ENCODE assay signal across 15 cellular contexts in the genomic region with DNA sequence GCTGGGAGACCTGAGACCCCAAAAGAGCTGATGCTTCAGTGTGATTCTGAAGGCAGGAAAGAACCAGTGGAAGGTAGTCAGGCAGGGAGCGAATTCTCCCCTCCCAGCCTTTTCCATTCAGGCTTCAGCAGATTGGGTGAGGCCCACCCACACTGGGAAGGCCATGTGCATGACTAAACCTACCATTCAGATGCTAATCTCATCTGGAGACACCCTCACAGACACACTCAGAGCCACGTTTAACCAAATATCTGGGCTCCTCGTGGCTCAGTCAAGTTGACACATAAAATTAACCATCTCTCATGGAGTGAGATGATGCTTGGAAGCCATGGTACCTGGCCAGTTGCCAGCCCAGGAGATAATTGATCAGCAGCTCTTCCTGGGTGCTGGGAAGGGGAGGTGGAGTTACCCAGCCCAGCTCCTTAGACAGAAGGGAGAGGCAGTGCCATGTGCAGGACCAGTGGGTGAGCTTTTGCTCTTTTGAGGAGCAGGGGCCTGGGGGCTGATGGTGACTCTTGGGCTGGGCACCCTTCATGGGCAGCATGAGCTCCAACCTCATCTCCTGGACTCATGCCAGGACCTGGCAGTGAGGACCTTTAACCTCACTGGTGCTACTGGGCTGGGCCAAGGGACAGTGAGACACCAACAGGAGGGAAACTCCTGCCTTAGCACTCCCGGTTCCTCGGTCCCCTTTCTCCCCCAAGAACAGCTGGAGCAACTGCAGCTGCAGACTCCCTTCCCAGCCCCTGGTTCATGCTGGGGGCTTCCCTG.
DNase-seq lines count a peak whose midpoint lies in the region; ATAC-seq, FAIRE-seq and TF ChIP-seq lines count a peak whose summit lies in the region.
"Had no signal": no experiment of that assay in that cellular context is flagged by ENCODE, and none has a peak within 500 bp of the region (broad histone marks: within the 10 kb centered on the region; RNA-seq: fewer than 3 reads in every experiment).

No MANE protein-coding gene starts in this region.

- H3K9ac ChIP-seq in H1 (replicated peaks in 1 of 4; ENCODE audit: extremely low read depth in 1 of 4, low read depth in 3 of 4, low read length in 3 of 4): no peak overlapping the region

- no peaks in the 10 kb centered on the region for H3K4me1 Mint-ChIP-seq in T-helper 2 cell treated with Interferon-gamma antibody and Interleukin-4, amounts not matched to agents 5 μg/mL and 100 μg/mL, for 36 hours (ENCODE audit: low read depth)
- peaks cover 14% of the 10 kb centered on the region for H3K4me1 Mint-ChIP-seq in nephron progenitor cell
- H3K4me1 Mint-ChIP-seq: activated naive CD8-positive, alpha-beta T cell treated with anti-CD3 and anti-CD28 coated beads, Interleukin-2, amount 50 U/mL, for 24 hours had no signal

- H3K23me2 ChIP-seq in H1 (ENCODE audit: low read depth, low read length): 0 out of 2 replicates have a peak, but pooled peaks cover 1% of the 10 kb centered on the region

- no peaks in the 10 kb centered on the region for H3K9me3 ChIP-seq in right atrium auricular region
- no peaks in the 10 kb centered on the region for H3K9me3 ChIP-seq in H1 (ENCODE audit: insufficient read depth in 2 of 2, low read depth in 1 of 2, low read length in 1 of 2)
- H3K9me3 ChIP-seq in tibial artery: no peaks in the 10 kb centered on the region
- H3K9me3 ChIP-seq: SJCRH30, uterus had no signal

- TF ChIP-seq RAD21 in H1 (IDR thresholded peaks at IDR 0.05 in 1 of 2, conservative IDR thresholded peaks at IDR 0.05 in 1 of 2; ENCODE audit: low read depth in 2 of 2, low read length in 2 of 2): no peak

- CTCF ChIA-PET in H1 (lab: Charles Lee; ENCODE audit: partially characterized antibody): interaction anchor here (1.0 to 4.7 kb wide), 12 partner anchors 8 to 236 kb away, joined by 3 to 27 read pairs (median 6); no protein-coding TSS in a partner anchor

- H3K27me3 Mint-ChIP-seq in T-helper 2 cell treated with Interferon-gamma antibody and Interleukin-4, amounts not matched to agents 5 μg/mL and 100 μg/mL, for 36 hours (ENCODE audit: low read depth): no peaks in the 10 kb centered on the region
- peaks cover 7% of the 10 kb centered on the region for H3K27me3 Mint-ChIP-seq in nephron progenitor cell (ENCODE audit: low read depth, poor library complexity)
- H3K27me3 Mint-ChIP-seq: activated naive CD8-positive, alpha-beta T cell treated with anti-CD3 and anti-CD28 coated beads, Interleukin-2, amount 50 U/mL, for 24 hours had no signal

- H3K4me2 ChIP-seq in H1 (ENCODE audit: insufficient read depth in 1 of 2, low read depth in 2 of 2, low read length in 2 of 2): no peak overlapping the region

- H2AK5ac ChIP-seq in H1 (ENCODE audit: low read depth, low read length): no peak overlapping the region

- no peak overlapping the region for H4K8ac ChIP-seq in H1 (ENCODE audit: extremely low read depth, insufficient read depth, low read length)

- H3K9me3 Mint-ChIP-seq in T-helper 2 cell treated with Interferon-gamma antibody and Interleukin-4, amounts not matched to agents 5 μg/mL and 100 μg/mL, for 36 hours: no peaks in the 10 kb centered on the region
- no peaks in the 10 kb centered on the region for H3K9me3 Mint-ChIP-seq in nephron progenitor cell
- H3K9me3 Mint-ChIP-seq: activated naive CD8-positive, alpha-beta T cell treated with anti-CD3 and anti-CD28 coated beads, Interleukin-2, amount 50 U/mL, for 24 hours had no signal

- H2BK15ac ChIP-seq in H1 (ENCODE audit: low read length): no peak overlapping the region

- DNase-seq in Right ventricle myocardium inferior (ENCODE audit: missing footprints) (peak; percentile 33), right atrium auricular region (ENCODE audit: low spot score) (no peak), NCI-H2029 treated with DMSO at 0.1 percent for 48 hours (lab: John Stamatoyannopoulos, UW) (peak; percentile 34), H1 (ENCODE audit: low read depth in 1 of 2, low spot score in 2 of 2) (no peak), tibial artery (no peak), caudate nucleus (lab: John Stamatoyannopoulos, UW) (no peak), nephron progenitor cell (no peak)
- DNase-seq in T-helper 2 cell treated with Interferon-gamma antibody and Interleukin-4, amounts not matched to agents 5 μg/mL and 100 μg/mL, for 36 hours (ENCODE audit: low spot score): no peak
- DNase-seq: activated naive CD8-positive, alpha-beta T cell treated with anti-CD3 and anti-CD28 coated beads, Interleukin-2, amount 50 U/mL, for 24 hours; NCI-H1436 treated with DMSO at 0.1 percent for 48 hours; NCI-H524; OCI-M1; SJCRH30; stimulated activated CD4-positive, alpha-beta T cell treated with anti-CD3 and anti-CD28 coated beads, Interleukin-2, amount 100 ng/mL, for 48 hours; uterus had no signal

- TF ChIP-seq EP300 in H1 (IDR thresholded peaks at IDR 0.05; ENCODE audit: borderline replicate concordance in 1 of 2, low read depth in 2 of 2, low read length in 2 of 2): no peak

- intact Hi-C loops in Right ventricle myocardium inferior (cut with DNase I): loop anchor here (10.0 kb wide), 1 partner anchor 429 kb away; no protein-coding TSS in a partner anchor
- intact Hi-C loops in tibial artery (cut with DNase I; ENCODE audit: low total_unique reads): no loop called here

- H3K23ac ChIP-seq in H1 (ENCODE audit: insufficient read length): no peak overlapping the region

- H3K27ac ChIP-seq in right atrium auricular region: no peak overlapping the region
- no peak overlapping the region for H3K27ac ChIP-seq in H1 (ENCODE audit: low read depth, low read length)
- H3K27ac ChIP-seq in tibial artery: peak overlapping the region; percentile 3 to 62
- no peak overlapping the region for H3K27ac ChIP-seq in caudate nucleus (ENCODE audit: low read depth, low read length)
- H3K27ac ChIP-seq: SJCRH30, uterus had no signal

- no peak overlapping the region for H3K56ac ChIP-seq in H1 (replicated peaks; ENCODE audit: insufficient read length, low read depth, low read length)

- H3K4ac ChIP-seq in H1 (replicated peaks; ENCODE audit: insufficient read length, low read depth, low read length): no peak overlapping the region

- no peak overlapping the region for H2BK120ac ChIP-seq in H1 (replicated peaks; ENCODE audit: low read depth, low read length)

- H4K91ac ChIP-seq in H1 (replicated peaks; ENCODE audit: insufficient read length, low read length): no peak overlapping the region

- H3K27ac Mint-ChIP-seq in T-helper 2 cell treated with Interferon-gamma antibody and Interleukin-4, amounts not matched to agents 5 μg/mL and 100 μg/mL, for 36 hours: no peak overlapping the region
- no peak overlapping the region for H3K27ac Mint-ChIP-seq in nephron progenitor cell
- H3K27ac Mint-ChIP-seq: activated naive CD8-positive, alpha-beta T cell treated with anti-CD3 and anti-CD28 coated beads, Interleukin-2, amount 50 U/mL, for 24 hours had no signal

- TF ChIP-seq CTCF in right atrium auricular region (IDR thresholded peaks at IDR 0.05): no peak
- no peak for TF ChIP-seq CTCF in H1 (IDR thresholded peaks at IDR 0.05; ENCODE audit: control extremely low read depth in 1 of 3, insufficient read depth in 1 of 3, low read depth in 1 of 3, low read length in 3 of 3)
- TF ChIP-seq CTCF in tibial artery (IDR thresholded peaks at IDR 0.05): no peak
- no peak for TF ChIP-seq CTCF in nephron progenitor cell (IDR thresholded peaks at IDR 0.05)

- H3K27me3 ChIP-seq in right atrium auricular region (no peaks in the 10 kb centered on the region), H1 (replicated peaks in 1 of 4; ENCODE audit: control insufficient read depth in 3 of 4, extremely low read depth in 1 of 4, insufficient read depth in 3 of 4, low read length in 3 of 4) (no peaks in the 10 kb centered on the region), tibial artery (no peaks in the 10 kb centered on the region)
- H3K27me3 ChIP-seq: SJCRH30, uterus had no signal

- peaks cover 0 to 13% of the 10 kb centered on the region in 2 donors for H3K4me1 ChIP-seq in right atrium auricular region
- H3K4me1 ChIP-seq in H1 (replicated peaks in 1 of 4; ENCODE audit: control insufficient read depth in 3 of 4, insufficient read depth in 4 of 4, low read length in 3 of 4): peaks cover 0 to 10% (median under 1%) of the 10 kb centered on the region in 4 experiments; a peak in 4 of 7 replicates
- H3K4me1 ChIP-seq in tibial artery: peaks cover 0 to 50% (median 19%) of the 10 kb centered on the region in 4 donors
- H3K4me1 ChIP-seq: uterus had no signal

- H3K36me3 Mint-ChIP-seq in T-helper 2 cell treated with Interferon-gamma antibody and Interleukin-4, amounts not matched to agents 5 μg/mL and 100 μg/mL, for 36 hours (ENCODE audit: low read depth): no peaks in the 10 kb centered on the region
- peaks cover 10% of the 10 kb centered on the region for H3K36me3 Mint-ChIP-seq in nephron progenitor cell (ENCODE audit: low read depth)

- H2AFZ ChIP-seq in H1 (ENCODE audit: low read length): no peak overlapping the region

- POLR2A ChIA-PET in H1 (lab: Charles Lee; ENCODE audit: partially characterized antibody): no interaction called here

- WGBS in H1 (ENCODE audit: extremely low coverage in 1 of 2, insufficient coverage in 1 of 2, insufficient read length in 1 of 2, insufficient replicate concordance in 2 of 2, low coverage in 1 of 2, low lambda C conversion rate in 2 of 2, missing lambda C conversion rate in 1 of 2), 2 experiments: 68% methylated on average over 5 of the region's 5 CpGs; no CpG with 5 or more reads in 1 of the 2 experiments

- H3K36me3 ChIP-seq in right atrium auricular region (peaks cover 64% of the 10 kb centered on the region), H1 (ENCODE audit: control insufficient read depth in 2 of 4, insufficient read depth in 4 of 4, low read length in 3 of 4) (peaks cover 0 to 19% (median 14%) of the 10 kb centered on the region in 4 experiments; a peak in 4 of 8 replicates), tibial artery (peaks cover 69 to 97% (median 76%) of the 10 kb centered on the region in 3 donors)
- H3K36me3 ChIP-seq: SJCRH30, uterus had no signal

- no peaks in the 10 kb centered on the region for H3K79me2 ChIP-seq in H1 (ENCODE audit: control insufficient read depth in 1 of 2, insufficient read depth in 2 of 2, low read length in 2 of 2)

- no peak overlapping the region for H3K4me3 Mint-ChIP-seq in T-helper 2 cell treated with Interferon-gamma antibody and Interleukin-4, amounts not matched to agents 5 μg/mL and 100 μg/mL, for 36 hours
- H3K4me3 Mint-ChIP-seq in nephron progenitor cell: no peak overlapping the region
- H3K4me3 Mint-ChIP-seq: activated naive CD8-positive, alpha-beta T cell treated with anti-CD3 and anti-CD28 coated beads, Interleukin-2, amount 50 U/mL, for 24 hours had no signal

- peak overlapping the region; percentile 60; the same call in 1 of the 2 replicates for H2BK5ac ChIP-seq in H1 (ENCODE audit: low read depth, low read length)

- H3K79me1 ChIP-seq in H1 (ENCODE audit: low read depth, low read length): 0 out of 2 replicates have a peak, but pooled peaks cover 2% of the 10 kb centered on the region

- peaks cover 2 to 3% of the 10 kb centered on the region in 2 experiments for H4K20me1 ChIP-seq in H1 (replicated peaks in 1 of 2; ENCODE audit: control insufficient read depth in 1 of 2, insufficient read depth in 2 of 2, low read length in 2 of 2)

- no peak overlapping the region for H3K4me3 ChIP-seq in right atrium auricular region
- H3K4me3 ChIP-seq in H1 (ENCODE audit: extremely low read depth in 1 of 4, insufficient read depth in 2 of 4, low read depth in 3 of 4, low read length in 4 of 4): no peak overlapping the region
- no peak overlapping the region for H3K4me3 ChIP-seq in tibial artery
- H3K4me3 ChIP-seq: SJCRH30, uterus had no signal

- no peak for ATAC-seq in Right ventricle myocardium inferior
- ATAC-seq: activated naive CD8-positive, alpha-beta T cell treated with anti-CD3 and anti-CD28 coated beads, Interleukin-2, amount 50 U/mL, for 24 hours had no signal

- H4K5ac ChIP-seq in H1 (ENCODE audit: insufficient read length, low read depth, low read length): no peak overlapping the region

- no peak overlapping the region for H2BK20ac ChIP-seq in H1 (ENCODE audit: low read length)

- peak overlapping the region; percentile 32; the same call in 1 of the 2 replicates for H3K18ac ChIP-seq in H1 (ENCODE audit: extremely low read depth, low read length)

- TF ChIP-seq POLR2A in H1 (IDR thresholded peaks at IDR 0.05; ENCODE audit: control extremely low read depth in 1 of 2, low read depth in 2 of 2, low read length in 2 of 2): no peak

- no peak for FAIRE-seq in H1 (lab: Jason Lieb, UNC)

- H3K14ac ChIP-seq in H1 (ENCODE audit: insufficient read length): no peak overlapping the region

- H2BK12ac ChIP-seq in H1 (ENCODE audit: low read depth, low read length): 0 out of 2 replicates have a peak overlapping the region, but pooled peaks have one; percentile 50

Comparison
In these comparisons a context has a peak if more than half of its experiments do, and no peak if none do; other contexts are left out.
1. DNase-seq: peak in Right ventricle myocardium inferior (single experiment) and NCI-H2029 treated with DMSO at 0.1 percent for 48 hours (single experiment); none in right atrium auricular region (single experiment), H1 (0 of 2), tibial artery (0 of 2), caudate nucleus (0 of 61), T-helper 2 cell treated with Interferon-gamma antibody and Interleukin-4, amounts not matched to agents 5 μg/mL and 100 μg/mL, for 36 hours (single experiment) and nephron progenitor cell (single experiment).
2. H3K27ac ChIP-seq: peak in tibial artery (2 of 2); none in right atrium auricular region (0 of 2), H1 (single experiment) and caudate nucleus (single experiment).